In genomic region chr15:40471105-40471777, GRCh38 we compare ENCODE assay signal across 8 cellular contexts. TPM values are rescaled to one million over a fixed set of nuclear protein-coding genes. Genes with fewer than 3 reads are reported as not detected.
DNase-seq lines count a peak whose midpoint lies in the region; ATAC-seq, FAIRE-seq and TF ChIP-seq lines count a peak whose summit lies in the region.

No MANE protein-coding gene starts in this region.

- H2AFZ ChIP-seq in GM23248 (peak overlapping the region; percentile 73), OCI-LY1 (ENCODE audit: low read length) (no peak overlapping the region), keratinocyte (ENCODE audit: control insufficient read depth, low read length) (peak overlapping the region; percentile 91)

- DNase-seq in EH (ENCODE audit: low read depth) (peak; percentile 13), GM23248 (peak; percentile 41), astrocyte of the spinal cord (ENCODE audit: low read depth, low spot score) (peak; percentile 22), keratinocyte (ENCODE audit: low read depth, low spot score) (no peak), Kasumi-1 (lab: John Stamatoyannopoulos, UW) (no peak)
- DNase-seq in stimulated activated naive CD8-positive, alpha-beta T cell treated with anti-CD3 and anti-CD28 coated beads, Interleukin-15, Interleukin-2, amounts not matched to agents 100 U/mL and 50 U/mL, for 24 hours: peak; percentile 28

- peaks cover 20% of the 10 kb centered on the region; the same call in 1 of the 2 replicates for H3F3A ChIP-seq in GM23248 (ENCODE audit: insufficient read depth)
- H3F3A ChIP-seq in OCI-LY1 (ENCODE audit: insufficient read depth, low read length): peaks cover 8% of the 10 kb centered on the region; the same call in 1 of the 2 replicates

- H3K4me3 ChIP-seq in GM23248 (peak overlapping the region; percentile 77), OCI-LY1 (ENCODE audit: low read depth, low read length, poor library complexity, severe bottlenecking) (peak overlapping the region; percentile 82), astrocyte of the spinal cord (ENCODE audit: low read depth, low read length) (peak overlapping the region; percentile 56), keratinocyte (ENCODE audit: control insufficient read depth in 2 of 3, extremely low read depth in 1 of 3, insufficient read depth in 2 of 3, low read depth in 1 of 3, low read length in 3 of 3) (peak overlapping the region; percentile 38 to 75 (median 60))

- no peaks in the 10 kb centered on the region for H3K9me1 ChIP-seq in keratinocyte (ENCODE audit: control insufficient read depth, extremely low read depth, insufficient read depth, low read length)

- no peaks in the 10 kb centered on the region for H3K9me2 ChIP-seq in GM23248 (ENCODE audit: insufficient read depth)
- no peaks in the 10 kb centered on the region for H3K9me2 ChIP-seq in OCI-LY1 (ENCODE audit: low read depth, low read length)

- FAIRE-seq in keratinocyte (lab: Jason Lieb, UNC): no peak

- dilution Hi-C loops in keratinocyte (cut with MboI; ENCODE audit: extremely low pct_ligation_motif_present, low sequenced_read_pairs): no loop called here

- H3K9ac ChIP-seq in GM23248: peak overlapping the region; percentile 81
- H3K9ac ChIP-seq in OCI-LY1 (ENCODE audit: low read length): peak overlapping the region; percentile 77
- H3K9ac ChIP-seq in keratinocyte (ENCODE audit: control insufficient read depth, extremely low read depth, insufficient read depth, low read length): peak overlapping the region; percentile 53

- H3K9me3 ChIP-seq in GM23248 (ENCODE audit: low read depth) (no peaks in the 10 kb centered on the region), OCI-LY1 (ENCODE audit: low read length) (no peaks in the 10 kb centered on the region), keratinocyte (ENCODE audit: control insufficient read depth, low read depth, low read length) (no peaks in the 10 kb centered on the region)

- no peak for TF ChIP-seq CTCF in OCI-LY1 (IDR thresholded peaks at IDR 0.05; ENCODE audit: low read length)
- TF ChIP-seq CTCF in astrocyte of the spinal cord (IDR thresholded peaks at IDR 0.05; ENCODE audit: low read depth, low read length): no peak
- no peak for TF ChIP-seq CTCF in keratinocyte (optimal IDR thresholded peaks at IDR 0.05 in 1 of 3, IDR thresholded peaks at IDR 0.05 in 1 of 3, conservative IDR thresholded peaks at IDR 0.05 in 1 of 3; ENCODE audit: extremely low read depth in 1 of 3, insufficient read depth in 2 of 3, low read length in 3 of 3)

- peak; percentile 19 for ATAC-seq in stimulated activated naive CD8-positive, alpha-beta T cell treated with anti-CD3 and anti-CD28 coated beads, Interleukin-15, Interleukin-2, amounts not matched to agents 100 U/mL and 50 U/mL, for 24 hours
- ATAC-seq in GM18873 (IDR thresholded peaks at IDR 0.05; ENCODE audit: low FRiP score, unreplicated experiment): no peak

- H3K4me1 ChIP-seq in GM23248 (ENCODE audit: insufficient read depth) (0 out of 2 replicates have a peak, but pooled peaks cover 4% of the 10 kb centered on the region), OCI-LY1 (ENCODE audit: insufficient read depth, low read length, severe bottlenecking) (peaks cover 18% of the 10 kb centered on the region), keratinocyte (ENCODE audit: control insufficient read depth, extremely low read depth, insufficient read depth, low read length) (peaks cover 11% of the 10 kb centered on the region)

- 1 to 2% methylated on average over 28 to 53 of the region's 58 CpGs for WGBS in GM23248 (ENCODE audit: low coverage in 1 of 2, low lambda C conversion rate in 2 of 2, missing lambda C conversion rate in 2 of 2), 2 experiments

- H3K36me3 ChIP-seq in GM23248 (ENCODE audit: low read depth): no peaks in the 10 kb centered on the region
- 0 out of 2 replicates have a peak, but pooled peaks cover 7% of the 10 kb centered on the region for H3K36me3 ChIP-seq in OCI-LY1 (ENCODE audit: insufficient read depth, low read length)
- peaks cover 0 to 3% of the 10 kb centered on the region in 2 experiments for H3K36me3 ChIP-seq in keratinocyte (ENCODE audit: control insufficient read depth in 2 of 2, extremely low read depth in 1 of 2, insufficient read depth in 2 of 2, low read length in 2 of 2)

- peak overlapping the region; percentile 72 for H3K4me2 ChIP-seq in GM23248 (ENCODE audit: unreplicated experiment)
- peak overlapping the region; percentile 100 for H3K4me2 ChIP-seq in OCI-LY1 (ENCODE audit: low read length)
- H3K4me2 ChIP-seq in keratinocyte (ENCODE audit: control insufficient read depth, extremely low read depth, insufficient read depth, low read depth, low read length): peak overlapping the region; percentile 93

- H4K20me1 ChIP-seq in GM23248 (ENCODE audit: insufficient read depth): no peaks in the 10 kb centered on the region
- H4K20me1 ChIP-seq in OCI-LY1 (ENCODE audit: insufficient read depth, low read length): no peaks in the 10 kb centered on the region
- no peaks in the 10 kb centered on the region for H4K20me1 ChIP-seq in keratinocyte (ENCODE audit: control insufficient read depth, extremely low read depth, insufficient read depth, low read length)

- H3K79me2 ChIP-seq in GM23248 (ENCODE audit: insufficient read depth) (no peaks in the 10 kb centered on the region), OCI-LY1 (ENCODE audit: insufficient read depth, low read length) (no peaks in the 10 kb centered on the region), keratinocyte (ENCODE audit: control insufficient read depth, insufficient read depth, low read length) (no peaks in the 10 kb centered on the region)

- in situ Hi-C loops in GM23248 (cut with MboI) (no loop called here), astrocyte of the spinal cord (cut with HindIII; ENCODE audit: low sequenced_read_pairs) (no loop called here)

- H3K27me3 ChIP-seq in GM23248 (replicated peaks; ENCODE audit: insufficient read depth) (no peaks in the 10 kb centered on the region), OCI-LY1 (ENCODE audit: insufficient read depth, low read length) (no peaks in the 10 kb centered on the region), keratinocyte (ENCODE audit: control insufficient read depth, extremely low read depth, insufficient read depth, low read length) (no peaks in the 10 kb centered on the region)

- H3K27ac ChIP-seq in GM23248 (no peak overlapping the region), OCI-LY1 (ENCODE audit: low read depth, low read length, poor library complexity, severe bottlenecking) (no peak overlapping the region), keratinocyte (ENCODE audit: control insufficient read depth, insufficient read depth, low read length) (no peak overlapping the region)

RNA-seq across cellular contexts. Expression of gene CHST14, which starts 0.5 kb away (rescaled TPM):
- total RNA-seq in GM23248 (2014; rRNA removed; shearing (Covaris generic)): 26.1 and 26.6 TPM in 2 replicates
- polyA plus RNA-seq in GM23248 (2016; fragmentation: Nextera tagmentation; extraction: Ambion mirVana) (18.7 and 21.2 TPM in 2 replicates), keratinocyte (1.1 to 4.4 TPM (median 1.5 TPM) in 3 replicates)
- 1.1 TPM for polyA plus RNA-seq in keratinocyte (2011; ENCODE audit: low read depth)
- polyA plus RNA-seq in keratinocyte (2011; cell fraction: cytosol; rRNA removed): 0.88 and 0.91 TPM in 2 replicates
- 3.9 and 4.0 TPM in 2 replicates for polyA plus RNA-seq in keratinocyte (2011; cell fraction: nucleus; rRNA removed)
- 2.2 and 4.2 TPM in 2 replicates for polyA plus RNA-seq in keratinocyte (2012; ENCODE audit: low replicate concordance)
- 1.2 to 3.6 TPM (median 1.5 TPM) in 3 replicates for polyA minus RNA-seq in keratinocyte
- 1.7 TPM for polyA minus RNA-seq in keratinocyte (2011; cell fraction: cytosol; rRNA and poly(A)+ RNA removed)
- 1.9 TPM in 2 replicates for polyA minus RNA-seq in keratinocyte (2011; cell fraction: nucleus; rRNA and poly(A)+ RNA removed)

RNA-seq across cellular contexts. Expression of gene BAHD1, which starts 30.5 kb away (rescaled TPM):
- 10.3 and 22.0 TPM in 2 replicates for total RNA-seq in GM23248 (2014; rRNA removed; shearing (Covaris generic))
- polyA plus RNA-seq in GM23248 (2016; fragmentation: Nextera tagmentation; extraction: Ambion mirVana) (2.0 and 2.3 TPM in 2 replicates), keratinocyte (4.8 to 6.9 TPM (median 6.8 TPM) in 3 replicates)
- 2.1 TPM for polyA plus RNA-seq in keratinocyte (2011; ENCODE audit: low read depth)
- 4.7 and 7.3 TPM in 2 replicates for polyA plus RNA-seq in keratinocyte (2011; cell fraction: cytosol; rRNA removed)
- polyA plus RNA-seq in keratinocyte (2011; cell fraction: nucleus; rRNA removed): 19.0 and 21.5 TPM in 2 replicates
- polyA plus RNA-seq in keratinocyte (2012; ENCODE audit: low replicate concordance): 11.5 and 11.9 TPM in 2 replicates
- polyA minus RNA-seq in keratinocyte: 7.7 to 18.9 TPM (median 7.7 TPM) in 3 replicates
- polyA minus RNA-seq in keratinocyte (2011; cell fraction: cytosol; rRNA and poly(A)+ RNA removed): 10.4 TPM
- 12.7 and 13.2 TPM in 2 replicates for polyA minus RNA-seq in keratinocyte (2011; cell fraction: nucleus; rRNA and poly(A)+ RNA removed)

Comparison
In these comparisons a context has a peak if more than half of its experiments do, and no peak if none do; other contexts are left out.
1. DNase-seq: peak in EH (single experiment), GM23248 (single experiment), astrocyte of the spinal cord (single experiment) and stimulated activated naive CD8-positive, alpha-beta T cell treated with anti-CD3 and anti-CD28 coated beads, Interleukin-15, Interleukin-2, amounts not matched to agents 100 U/mL and 50 U/mL, for 24 hours (single experiment); none in keratinocyte (single experiment) and Kasumi-1 (0 of 2).
2. Peak in every context shown above with its lines, with median percentiles within 50 percentile points of each other: H3K4me2 ChIP-seq, H3K4me3 ChIP-seq and H3K9ac ChIP-seq.